Comparison of ENCODE assay signal across 9 cellular contexts in genomic region chr2:854460-854859, GRCh38.
A peak's percentile ranks its signal among the peaks of the same experiment; 100 is the strongest.
DNase-seq lines count a peak whose midpoint lies in the region; ATAC-seq, FAIRE-seq and TF ChIP-seq lines count a peak whose summit lies in the region.
"Had no signal": no experiment of that assay in that cellular context is flagged by ENCODE, and none has a peak within 500 bp of the region (broad histone marks: within the 10 kb centered on the region; RNA-seq: fewer than 3 reads in every experiment).

No MANE protein-coding gene starts in this region.

- no peak overlapping the region for H3K27ac ChIP-seq in A549

- WGBS in A549 (ENCODE audit: missing lambda C conversion rate) = 9% methylated on average over 3 of the region's 3 CpGs

- TF ChIP-seq CTCF in A549 (IDR thresholded peaks at IDR 0.05) (peak; percentile 53), GM12864 (IDR thresholded peaks at IDR 0.05; ENCODE audit: low read depth, low read length, missing control alignments) (peak; percentile 75), NB4 (IDR thresholded peaks at IDR 0.05; ENCODE audit: low read depth, low read length) (peak; percentile 41), astrocyte of the cerebellum (IDR thresholded peaks at IDR 0.05; ENCODE audit: low read depth, low read length, missing control alignments) (peak; percentile 36)

- in situ Hi-C loops in astrocyte of the cerebellum (cut with HindIII; ENCODE audit: low sequenced_read_pairs) = no loop called here

- TF ChIP-seq POLR2A in A549 (IDR thresholded peaks at IDR 0.05; ENCODE audit: low read length) (no peak), NB4 (IDR thresholded peaks at IDR 0.05; ENCODE audit: extremely low read depth, insufficient read length) (no peak)

- ATAC-seq in A549 (peak; percentile 28 to 71; a peak in 4 of 6 replicates), HG02623 (IDR thresholded peaks at IDR 0.05; ENCODE audit: unreplicated experiment) (no peak), HG03571 (IDR thresholded peaks at IDR 0.05; ENCODE audit: unreplicated experiment) (no peak)

- no peak for TF ChIP-seq EP300 in A549 (IDR thresholded peaks at IDR 0.05)

- POLR2A ChIA-PET in A549 (lab: Yijun Ruan, JAX) = no interaction called here

- H3K4me2 ChIP-seq in A549 = no peak overlapping the region

- H3K4me3 ChIP-seq in A549 = no peak overlapping the region
- H3K4me3 ChIP-seq in GM12864 (ENCODE audit: low read depth, low read length) = no peak overlapping the region
- no peak overlapping the region for H3K4me3 ChIP-seq in NB4 (ENCODE audit: low read depth, low read length)
- H3K4me3 ChIP-seq in astrocyte of the cerebellum (ENCODE audit: low read depth, low read length) = no peak overlapping the region

- CTCF ChIA-PET in A549 (lab: Yijun Ruan, JAX) = interaction anchor here (2.1 kb wide), 1 partner anchor 696 kb away, joined by 9 read pairs; no protein-coding TSS in a partner anchor

- TF ChIP-seq RAD21 in A549 (conservative IDR thresholded peaks at IDR 0.05 in 1 of 2, IDR thresholded peaks at IDR 0.05 in 1 of 2) = peak; percentile 38 to 59; a peak in 3 of 5 replicates

- no peaks in the 10 kb centered on the region for H3K9me3 ChIP-seq in A549

- H3K4me1 ChIP-seq in A549 = no peaks in the 10 kb centered on the region

- DNase-seq in A549 (ENCODE audit: low read depth in 1 of 2, low spot score in 1 of 2) (peak; percentile 33 to 47), GM12864 (ENCODE audit: low read depth) (no peak), NB4 (ENCODE audit: low read depth) (peak; percentile 31), astrocyte of the cerebellum (ENCODE audit: low read depth) (no peak), left kidney (ENCODE audit: low read depth, low spot score) (peak; percentile 59), NK-92 (lab: John Stamatoyannopoulos, UW; ENCODE audit: unreplicated experiment) (no peak)
- DNase-seq: stimulated activated naive B cell treated with anti-CD40 and anti-IgM and Interleukin-4, amounts not matched to agents 10 μg/mL and 1 μg/mL and 100 μg/mL, for 72 hours had no signal

- no peak for FAIRE-seq in A549 (lab: Jason Lieb, UNC)

TF ChIP-seq in A549, 52 proteins besides CTCF, POLR2A, EP300 and RAD21:
- peak; percentile 58 for TF ChIP-seq SMC3 (IDR thresholded peaks at IDR 0.05)
- TF ChIP-seq NR3C1 (IDR thresholded peaks at IDR 0.05) = no peak
TF ChIP-seq in A549: peak in this region for 1.

Comparison
In these comparisons a context has a peak if more than half of its experiments do, and no peak if none do; other contexts are left out.
1. ATAC-seq: peak in A549 (2 of 2); none in HG02623 (single experiment) and HG03571 (single experiment).
2. DNase-seq: peak in A549 (2 of 2), NB4 (single experiment) and left kidney (single experiment); none in GM12864 (single experiment), astrocyte of the cerebellum (single experiment) and NK-92 (single experiment).
3. Peak in every context shown above with its lines, with median percentiles within 50 percentile points of each other: CTCF ChIP-seq.